Comparison of ENCODE assay signal across 8 cellular contexts in the genomic region with DNA sequence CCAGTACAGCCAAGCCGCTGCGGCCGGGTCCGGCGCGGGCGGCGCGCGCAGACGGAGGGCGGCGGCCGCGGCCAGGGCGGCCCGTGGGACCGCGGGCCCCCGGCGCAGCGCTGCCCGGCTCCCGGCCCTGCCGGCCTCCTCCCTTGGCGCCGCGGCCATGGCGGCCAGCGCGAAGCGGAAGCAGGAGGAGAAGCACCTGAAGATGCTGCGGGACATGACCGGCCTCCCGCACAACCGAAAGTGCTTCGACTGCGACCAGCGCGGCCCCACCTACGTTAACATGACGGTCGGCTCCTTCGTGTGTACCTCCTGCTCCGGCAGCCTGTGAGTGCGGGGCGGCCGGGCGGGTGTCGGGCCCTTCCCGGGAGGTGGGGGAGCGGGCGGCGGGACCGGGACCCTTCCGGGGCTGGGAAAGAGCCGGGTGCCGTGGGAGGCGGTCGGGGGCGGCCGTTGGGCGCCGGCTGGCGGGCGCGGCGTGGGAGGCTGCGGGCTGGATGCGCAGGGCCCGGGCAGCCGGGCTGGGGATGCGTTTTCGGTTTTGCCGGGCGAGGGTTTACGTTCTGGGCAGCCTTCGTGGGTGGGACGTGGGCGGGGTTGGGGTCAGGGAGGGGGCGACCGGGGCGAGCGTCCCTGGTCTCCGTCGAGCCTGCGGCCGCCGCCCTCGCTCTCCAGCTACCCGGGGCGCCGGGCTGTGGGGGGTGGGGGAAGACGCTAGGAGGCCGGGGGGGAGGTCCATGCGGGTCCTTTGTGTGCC. TPM values are rescaled to one million over a fixed set of nuclear protein-coding genes. Genes with fewer than 3 reads are reported as not detected.
DNase-seq lines count a peak whose midpoint lies in the region; ATAC-seq, FAIRE-seq and TF ChIP-seq lines count a peak whose summit lies in the region.

No MANE protein-coding gene starts in this region.

- H4K20me1 ChIP-seq in GM12878 (ENCODE audit: control insufficient read depth, insufficient read depth) = no peaks in the 10 kb centered on the region

- TF ChIP-seq EP300 in GM12878 (IDR thresholded peaks at IDR 0.05; ENCODE audit: borderline replicate concordance in 1 of 2, control insufficient read depth in 1 of 2, low read depth in 2 of 2, low read length in 2 of 2) = no peak

- H2AFZ ChIP-seq in ACC112 (ENCODE audit: low read length, unreplicated experiment) (peak overlapping the region; percentile 28), GM12878 (ENCODE audit: control insufficient read depth, low read depth, low read length) (peak overlapping the region; percentile 60; the same call in 1 of the 2 replicates)

- H3K4me3 ChIP-seq in ACC112 (ENCODE audit: low read depth, low read length) (peak overlapping the region; percentile 97), SK-N-MC (peak overlapping the region; percentile 88), GM12878 (peak overlapping the region; percentile 83), iPS-18a (ENCODE audit: low read length) (peak overlapping the region; percentile 90), small intestine (ENCODE audit: low read depth in 1 of 2, low read length in 2 of 2) (peak overlapping the region; percentile 90 to 99)

- TF ChIP-seq POLR2A in GM12878 (IDR thresholded peaks at IDR 0.05; ENCODE audit: low read depth, low read length) = peak; percentile 44

- H3K79me2 ChIP-seq in ACC112 (ENCODE audit: control insufficient read depth, insufficient read depth, low read length, unreplicated experiment) (peaks cover 56% of the 10 kb centered on the region), GM12878 (ENCODE audit: control insufficient read depth, insufficient read depth, low read length) (peaks cover 55% of the 10 kb centered on the region)

- H3K9me3 ChIP-seq in SK-N-MC (ENCODE audit: low read depth, low read length) (no peaks in the 10 kb centered on the region), GM12878 (replicated peaks; ENCODE audit: control insufficient read depth, insufficient read depth, low read length) (no peaks in the 10 kb centered on the region), iPS-18a (ENCODE audit: control insufficient read depth, low read depth, low read length) (no peaks in the 10 kb centered on the region), small intestine (ENCODE audit: control insufficient read depth, low read depth) (no peaks in the 10 kb centered on the region)

- in situ Hi-C loops in GM12878 (cut with MboI) = no loop called here

- no peak overlapping the region for H3K4me2 ChIP-seq in GM12878 (ENCODE audit: control insufficient read depth, insufficient read depth)

- H3K36me3 ChIP-seq in ACC112 (ENCODE audit: insufficient read depth, low read length) (no peaks in the 10 kb centered on the region), SK-N-MC (ENCODE audit: insufficient read depth, low read length) (no peaks in the 10 kb centered on the region), GM12878 (ENCODE audit: control insufficient read depth in 2 of 2, insufficient read depth in 2 of 2, low read length in 1 of 2) (no peaks in the 10 kb centered on the region), iPS-18a (ENCODE audit: control insufficient read depth, low read depth, low read length) (no peaks in the 10 kb centered on the region), small intestine (ENCODE audit: control insufficient read depth in 2 of 2, insufficient read depth in 2 of 2, low read length in 2 of 2) (no peaks in the 10 kb centered on the region)

- H3K4me1 ChIP-seq in ACC112 (ENCODE audit: control insufficient read depth, insufficient read depth, low read length, unreplicated experiment) (peaks cover 26% of the 10 kb centered on the region), GM12878 (ENCODE audit: control insufficient read depth, insufficient read depth, low read length) (no peaks in the 10 kb centered on the region), iPS-18a (ENCODE audit: control insufficient read depth, low read depth, low read length) (peaks cover 8% of the 10 kb centered on the region), small intestine (ENCODE audit: control insufficient read depth in 2 of 2, insufficient read depth in 1 of 2, low read depth in 1 of 2, low read length in 1 of 2) (peaks cover 0 to 10% of the 10 kb centered on the region in 2 donors)

- no TSS peak for BruUV-seq in GM12878 (replicated peaks; lab: Mats Ljungman, UMichigan)

- TF ChIP-seq RAD21 in GM12878 (IDR thresholded peaks at IDR 0.05; ENCODE audit: insufficient read depth, low read depth, low read length) = no peak

- WGBS in GM12878 (ENCODE audit: insufficient coverage, insufficient replicate concordance, low lambda C conversion rate, missing lambda C conversion rate) = under 1% methylated on average over 40 of the region's 96 CpGs
- 0 to 1% (median 0%) methylated on average over 48 to 96 of the region's 96 CpGs for WGBS in small intestine, 3 donors

- DNase-seq in SK-N-MC (ENCODE audit: low read depth, low spot score) = no peak
- DNase-seq in GM12878 (ENCODE audit: low read depth, low spot score) = no peak
- peak; percentile 37 for DNase-seq in small intestine
- no peak for DNase-seq in ureter (ENCODE audit: low spot score)

- intact Hi-C loops in GM12878 (cut with micrococcal nuclease; ENCODE audit: unreplicated experiment) = loop anchor here (1.0 to 2.0 kb wide), 3 partner anchors 9 to 294 kb away; no protein-coding TSS in a partner anchor

- CTCF ChIA-PET in GM12878 (lab: Yijun Ruan, JAX) = interaction anchor here (1.0 to 6.9 kb wide), 9 partner anchors 9 to 390 kb away, joined by 3 to 127 read pairs (median 6); no protein-coding TSS in a partner anchor

- no peak for FAIRE-seq in GM12878 (lab: Jason Lieb, UNC)
- FAIRE-seq in small intestine (lab: Jason Lieb, UNC) = no peak

- H3K9ac ChIP-seq in SK-N-MC (ENCODE audit: insufficient read length) (peak overlapping the region; percentile 78), GM12878 (ENCODE audit: control insufficient read depth, insufficient read depth, low read length) (peak overlapping the region; percentile 64), iPS-18a (ENCODE audit: low read length) (peak overlapping the region; percentile 74)

- RAD21 ChIA-PET in GM12878 (lab: Charles Lee; ENCODE audit: unreplicated experiment) = interaction anchor here (0.9 to 5.7 kb wide), 7 partner anchors 8 to 294 kb away, joined by 3 to 61 read pairs (median 6); no protein-coding TSS in a partner anchor

- POLR2A ChIA-PET in GM12878 (lab: Charles Lee) = interaction anchor here (0.7 to 1.2 kb wide), 4 partner anchors 10 to 147 kb away, joined by 3 read pairs; partner anchors contain the start of gene MFF

- ATAC-seq in GM18867 (IDR thresholded peaks at IDR 0.05; ENCODE audit: unreplicated experiment) (peak; percentile 73), HG03039 (IDR thresholded peaks at IDR 0.05; ENCODE audit: unreplicated experiment) (peak; percentile 60), GM12878 (peak; percentile 75)

- H3K27me3 ChIP-seq in ACC112 (ENCODE audit: insufficient read depth, low read length) (no peaks in the 10 kb centered on the region), GM12878 (replicated peaks in 1 of 2; ENCODE audit: control insufficient read depth in 2 of 2, insufficient read depth in 2 of 2, low read length in 1 of 2) (no peaks in the 10 kb centered on the region), iPS-18a (ENCODE audit: control insufficient read depth, insufficient read depth, low read length) (no peaks in the 10 kb centered on the region), small intestine (ENCODE audit: control insufficient read depth in 2 of 2, insufficient read depth in 2 of 2, low read length in 2 of 2) (no peaks in the 10 kb centered on the region)

- H3K27ac ChIP-seq in ACC112 (ENCODE audit: low read depth, low read length) (peak overlapping the region; percentile 64), SK-N-MC (no peak overlapping the region), GM12878 (ENCODE audit: control insufficient read depth, insufficient read depth) (peak overlapping the region; percentile 68), iPS-18a (ENCODE audit: low read length) (no peak overlapping the region), small intestine (ENCODE audit: low read depth in 1 of 2, low read length in 1 of 2) (peak overlapping the region; percentile 90 to 91)

- SMC1A ChIA-PET in GM12878 (lab: Charles Lee; ENCODE audit: uncharacterized antibody, unreplicated experiment) = interaction anchor here (0.7 to 5.3 kb wide), 13 partner anchors 12 to 310 kb away, joined by 3 to 56 read pairs (median 5); no protein-coding TSS in a partner anchor

- no peak for TF ChIP-seq CTCF in GM12878 (IDR thresholded peaks at IDR 0.05 in 2 of 3, conservative IDR thresholded peaks at IDR 0.05 in 1 of 3; ENCODE audit: control insufficient read depth in 2 of 3, extremely low read depth in 1 of 3, insufficient read depth in 1 of 3, low read depth in 3 of 3, low read length in 3 of 3)

TF ChIP-seq in GM12878, 131 proteins besides CTCF, POLR2A, EP300 and RAD21 (continues in another document):
- no peak for TF ChIP-seq MXI1 (IDR thresholded peaks at IDR 0.05; ENCODE audit: low read depth, low read length)

RNA-seq across cellular contexts. Expression of gene AGFG1, which starts 0.5 kb away (rescaled TPM):
- 90.3 and 96.0 TPM in 2 replicates for total RNA-seq in GM12878 (2013; cell fraction: nucleolus; rRNA removed)
- 97.1 and 100 TPM in 2 replicates for total RNA-seq in GM12878 (2014; rRNA removed)
- 78.2 and 80.7 TPM in 2 replicates for total RNA-seq in GM12878 (2014; rRNA removed; fragmentation: Illumina TruSeq; extraction: Trizol)
- 108 and 113 TPM in 2 replicates for total RNA-seq in GM12878 (2021)
- 33.7 TPM for polyA plus RNA-seq in GM12878 (2011; ENCODE audit: low read depth)
- 228 and 243 TPM in 2 replicates for polyA plus RNA-seq in GM12878 (2011; rRNA removed)
- polyA plus RNA-seq in GM12878 (2011; cell fraction: cytosol; rRNA removed) = 200 and 228 TPM in 2 replicates
- polyA plus RNA-seq in GM12878 (2011; cell fraction: nucleus; rRNA removed) = 112 and 150 TPM in 2 replicates
- polyA plus RNA-seq in GM12878 (2012) = 32.7 and 53.4 TPM in 2 replicates
- polyA plus RNA-seq in GM12878 (2014; fragmentation: Illumina TruSeq; extraction: Trizol) = 78.4 and 96.3 TPM in 2 replicates
- polyA plus RNA-seq in GM12878 (2014; fragmentation: Nextera tagmentation; extraction: Ambion mirVana) = 10 to 100 TPM; 28.6 to 53.2 TPM
- polyA plus RNA-seq in GM12878 (2014; rRNA removed) = 76.3 and 82.7 TPM in 2 replicates
- 1 to 10 TPM; 7.3 to 8.8 TPM for polyA plus RNA-seq in GM12878 (2016; fragmentation: Nextera tagmentation; extraction: Ambion mirVana)
- 410 and 440 TPM in 2 replicates for polyA minus RNA-seq in GM12878 (2011; rRNA and poly(A)+ RNA removed)
- 96.4 and 106 TPM in 2 replicates for polyA minus RNA-seq in GM12878 (2011; cell fraction: cytosol; rRNA and poly(A)+ RNA removed)
- 68.8 and 110 TPM in 2 replicates for polyA minus RNA-seq in GM12878 (2011; cell fraction: nucleus; rRNA and poly(A)+ RNA removed)
- 10 to 100 TPM; 45.3 to 59.4 (median 58.4) TPM for polyA plus RNA-seq in small intestine
- 80.5 TPM for total RNA-seq in ureter

Comparison
In these comparisons a context has a peak if more than half of its experiments do, and no peak if none do; other contexts are left out.
1. H3K27ac ChIP-seq: peak in ACC112 (single experiment), GM12878 (single experiment) and small intestine (2 of 2); none in SK-N-MC (single experiment) and iPS-18a (single experiment).
2. Peak in every context shown above with its lines, with median percentiles within 50 percentile points of each other: H3K4me3 ChIP-seq, ATAC-seq and H3K9ac ChIP-seq.